In the genomic region with DNA sequence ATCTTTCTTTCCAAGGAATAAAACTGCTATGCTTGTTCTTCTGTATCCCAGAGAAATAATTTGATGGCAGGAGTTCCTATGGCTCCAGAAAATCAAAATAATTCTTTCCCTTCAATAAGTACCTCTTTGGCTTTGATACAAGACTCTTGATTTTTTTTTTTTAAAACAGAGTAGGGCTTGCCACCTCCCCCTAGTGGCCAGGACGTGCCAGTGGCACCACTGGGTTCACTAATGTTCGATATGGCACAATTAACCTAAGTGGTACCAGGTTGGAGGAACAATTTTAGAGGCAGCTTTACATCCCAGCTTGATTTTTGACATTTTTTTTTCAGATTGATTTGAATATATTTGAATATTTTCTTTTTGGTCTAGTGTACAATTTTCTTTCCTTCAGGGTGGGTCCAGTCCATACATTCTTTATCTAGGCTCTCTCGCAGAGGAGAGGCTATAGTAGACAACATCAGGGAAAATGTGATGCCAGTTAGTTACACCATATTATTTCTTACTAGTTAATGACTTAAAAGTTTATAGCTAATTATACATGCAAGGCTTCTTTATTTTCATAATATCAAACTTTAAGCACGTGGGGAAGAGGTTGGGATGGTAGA, we compare ENCODE assay signal across 8 cellular contexts.
DNase-seq lines count a peak whose midpoint lies in the region; FAIRE-seq and TF ChIP-seq lines count a peak whose summit lies in the region.

No MANE protein-coding gene starts in this region.

- H2BK12ac ChIP-seq in mesenchymal stem cell (ENCODE audit: low read length in 2 of 2), result no peak overlapping the region

- no peak overlapping the region for H2BK5ac ChIP-seq in mesenchymal stem cell (ENCODE audit: low read depth, low read length, poor library complexity, severe bottlenecking)

- H3K9me3 ChIP-seq in HAP-1 (peaks cover 4% of the 10 kb centered on the region; the same call in 1 of the 2 replicates), mesenchymal stem cell (ENCODE audit: control insufficient read depth, low read length) (no peaks in the 10 kb centered on the region), thyroid gland (no peaks in the 10 kb centered on the region)

- H3K18ac ChIP-seq in mesenchymal stem cell (ENCODE audit: low read depth in 1 of 2, low read length in 2 of 2), result no peak overlapping the region

- H2BK15ac ChIP-seq in mesenchymal stem cell (ENCODE audit: low read depth, poor library complexity, severe bottlenecking), result no peak overlapping the region

- H4K8ac ChIP-seq in mesenchymal stem cell (ENCODE audit: low read length), result no peak overlapping the region

- H3K4me1 ChIP-seq in HAP-1 (peaks cover 10% of the 10 kb centered on the region), mesenchymal stem cell (ENCODE audit: control insufficient read depth, insufficient read depth, low read depth, low read length) (no peaks in the 10 kb centered on the region), thyroid gland (no peaks in the 10 kb centered on the region)

- H2AFZ ChIP-seq in mesenchymal stem cell (ENCODE audit: low read depth, low read length), result no peak overlapping the region

- no peak overlapping the region for H3K14ac ChIP-seq in mesenchymal stem cell (ENCODE audit: low read length in 2 of 2)

- H3K4me3 ChIP-seq in HAP-1, result no peak overlapping the region
- no peak overlapping the region for H3K4me3 ChIP-seq in LNCaP clone FGC (ENCODE audit: low read depth, low read length)
- no peak overlapping the region for H3K4me3 ChIP-seq in bronchial epithelial cell (ENCODE audit: low read depth, low read length)
- no peak overlapping the region for H3K4me3 ChIP-seq in mesenchymal stem cell (ENCODE audit: insufficient read depth in 1 of 2, low read depth in 1 of 2, low read length in 2 of 2)
- no peak overlapping the region for H3K4me3 ChIP-seq in thyroid gland (replicated peaks in 1 of 3)

- in situ Hi-C loops in HAP-1 (cut with MboI; ENCODE audit: low sequenced_read_pairs), result no loop called here

- H3K36me3 ChIP-seq in HAP-1 (replicated peaks) (no peaks in the 10 kb centered on the region), bronchial epithelial cell (ENCODE audit: control insufficient read depth, insufficient read depth, low read length) (no peaks in the 10 kb centered on the region), mesenchymal stem cell (ENCODE audit: control insufficient read depth in 1 of 2, insufficient read depth in 2 of 2, low read depth in 1 of 2, low read length in 2 of 2) (no peaks in the 10 kb centered on the region), thyroid gland (no peaks in the 10 kb centered on the region)

- H3K27ac ChIP-seq in mesenchymal stem cell (ENCODE audit: low read length, poor library complexity, severe bottlenecking) (no peak overlapping the region), thyroid gland (no peak overlapping the region)

- H3K79me1 ChIP-seq in mesenchymal stem cell (replicated peaks; ENCODE audit: low read length, poor library complexity, severe bottlenecking), result no peaks in the 10 kb centered on the region

- 6% methylated on average over 2 of the region's 4 CpGs for WGBS in mesenchymal stem cell
- WGBS in thyroid gland, 2 donors, result 52 to 53% methylated on average over 4 of the region's 4 CpGs

- no peak overlapping the region for H2BK120ac ChIP-seq in mesenchymal stem cell (ENCODE audit: low read depth, low read length)

- intact Hi-C loops in thyroid gland (cut with DNase I), result no loop called here

- FAIRE-seq in bronchial epithelial cell (lab: Jason Lieb, UNC), result no peak

- TF ChIP-seq POLR2A in thyroid gland (IDR thresholded peaks at IDR 0.05), result no peak

- H4K91ac ChIP-seq in mesenchymal stem cell (ENCODE audit: low read length), result no peak overlapping the region

- no peak overlapping the region for H3K4me2 ChIP-seq in mesenchymal stem cell (ENCODE audit: low read length, poor library complexity, severe bottlenecking)

- H3K9ac ChIP-seq in mesenchymal stem cell (ENCODE audit: low read length), result no peak overlapping the region

- TF ChIP-seq CTCF in LNCaP clone FGC (IDR thresholded peaks at IDR 0.05; ENCODE audit: control insufficient read depth, extremely low read depth, insufficient read depth) (peak; percentile 90), bronchial epithelial cell (IDR thresholded peaks at IDR 0.05; ENCODE audit: insufficient read depth, low read length, severe bottlenecking) (peak; percentile 75), thyroid gland (IDR thresholded peaks at IDR 0.05) (peak; percentile 33 to 90 (median 66))

- no peak overlapping the region for H3K4ac ChIP-seq in mesenchymal stem cell (ENCODE audit: low read depth in 1 of 2, low read length in 2 of 2)

- no peak overlapping the region for H3K23ac ChIP-seq in mesenchymal stem cell (ENCODE audit: low read length in 2 of 2)

- DNase-seq in NCI-H524 (lab: John Stamatoyannopoulos, UW) (peak; percentile 9 to 26), NCI-H524 treated with DMSO at 0.1 percent for 48 hours (lab: John Stamatoyannopoulos, UW) (no peak), HAP-1 (ENCODE audit: low spot score in 2 of 2) (peak; percentile 49 to 64), LNCaP clone FGC (ENCODE audit: low read depth) (no peak), UCSD-AML1 (lab: John Stamatoyannopoulos, UW; ENCODE audit: unreplicated experiment) (peak; percentile 11), bronchial epithelial cell (ENCODE audit: low read depth) (peak; percentile 13), mesenchymal stem cell (peak; percentile 29), thyroid gland (peak; percentile 25 to 39)

- H2AK5ac ChIP-seq in mesenchymal stem cell (ENCODE audit: low read length, severe bottlenecking), result no peak overlapping the region

- H3K27me3 ChIP-seq in HAP-1 (ENCODE audit: low read depth) (no peaks in the 10 kb centered on the region), bronchial epithelial cell (ENCODE audit: control insufficient read depth, insufficient read depth, low read length) (no peaks in the 10 kb centered on the region), mesenchymal stem cell (ENCODE audit: control insufficient read depth in 1 of 2, insufficient read depth in 1 of 2, low read length in 2 of 2) (no peaks in the 10 kb centered on the region), thyroid gland (no peaks in the 10 kb centered on the region)

Comparison
In these comparisons a context has a peak if more than half of its experiments do, and no peak if none do; other contexts are left out.
1. DNase-seq: peak in NCI-H524 (2 of 2), HAP-1 (2 of 2), UCSD-AML1 (single experiment), bronchial epithelial cell (single experiment), mesenchymal stem cell (single experiment) and thyroid gland (2 of 2); none in NCI-H524 treated with DMSO at 0.1 percent for 48 hours (single experiment) and LNCaP clone FGC (single experiment).
2. Peak in every context shown above with its lines, with median percentiles within 50 percentile points of each other: CTCF ChIP-seq.